9 cellular contexts compared by ENCODE assay signal in genomic region chr11:116791002-116791812, GRCh38. TPM values are rescaled to one million over a fixed set of nuclear protein-coding genes. Genes with fewer than 3 reads are reported as not detected.
DNase-seq lines count a peak whose midpoint lies in the region; ATAC-seq and TF ChIP-seq lines count a peak whose summit lies in the region.
"Had no signal": no experiment of that assay in that cellular context is flagged by ENCODE, and none has a peak within 500 bp of the region (broad histone marks: within the 10 kb centered on the region; RNA-seq: fewer than 3 reads in every experiment).

No MANE protein-coding gene starts in this region.

- H3K79me2 ChIP-seq in DND-41 (ENCODE audit: insufficient read depth, low read length): peaks cover 16% of the 10 kb centered on the region

- no peak overlapping the region for H3K9ac ChIP-seq in DND-41 (ENCODE audit: low read depth, low read length)

- peak overlapping the region; percentile 73 for H2AFZ ChIP-seq in DND-41 (ENCODE audit: low read depth, low read length)

- ATAC-seq in DND-41 (ENCODE audit: insufficient read depth, low read depth) (peak; percentile 75), GM21360 (IDR thresholded peaks at IDR 0.05; ENCODE audit: unreplicated experiment) (no peak)

- peak; percentile 92 for TF ChIP-seq CTCF in DND-41 (IDR thresholded peaks at IDR 0.05; ENCODE audit: borderline replicate concordance, extremely low read depth, low read length, poor library complexity, severe bottlenecking)

- H3K9me3 ChIP-seq in DND-41 (ENCODE audit: insufficient read depth, low read length, severe bottlenecking) (no peaks in the 10 kb centered on the region), SJCRH30 (replicated peaks) (no peaks in the 10 kb centered on the region)

- H3K4me2 ChIP-seq in DND-41 (ENCODE audit: insufficient read depth, low read length): peak overlapping the region; percentile 37; the same call in 1 of the 2 replicates

- H3K27me3 ChIP-seq in DND-41 (ENCODE audit: insufficient read depth, low read length, poor library complexity) (no peaks in the 10 kb centered on the region), SJCRH30 (no peaks in the 10 kb centered on the region)

- peak overlapping the region in 1 of 2 experiments; percentile 29; a peak in 1 of 4 replicates for H3K4me3 ChIP-seq in DND-41 (ENCODE audit: low read depth in 1 of 2, low read length in 2 of 2)
- peak overlapping the region; percentile 26 for H3K4me3 ChIP-seq in SJCRH30

- DNase-seq in DND-41: peak; percentile 77
- peak; percentile 55 to 78 for DNase-seq in Kasumi-1 (lab: John Stamatoyannopoulos, UW)
- peak; percentile 69 to 74 for DNase-seq in SJCRH30
- peak; percentile 43 for DNase-seq in activated gamma-delta T cell (lab: John Stamatoyannopoulos, UW)
- peak; percentile 46 for DNase-seq in foreskin melanocyte
- DNase-seq in occipital lobe (lab: John Stamatoyannopoulos, UW): peak; percentile 47
- DNase-seq in substantia nigra (lab: John Stamatoyannopoulos, UW): peak in 48 of 49 donors; percentile 24 to 89 (median 64)

- H3K27ac ChIP-seq in DND-41 (ENCODE audit: low read length) (no peak overlapping the region), SJCRH30 (no peak overlapping the region), substantia nigra (ENCODE audit: low read depth, low read length, poor library complexity, severe bottlenecking) (no peak overlapping the region)

- H3K4me1 ChIP-seq in DND-41 (ENCODE audit: insufficient read depth, low read length): peaks cover 24% of the 10 kb centered on the region
- peaks cover 8% of the 10 kb centered on the region; the same call in 1 of the 2 replicates for H3K4me1 ChIP-seq in SJCRH30

- H4K20me1 ChIP-seq in DND-41 (ENCODE audit: insufficient read depth, low read length): no peaks in the 10 kb centered on the region

- H3K36me3 ChIP-seq in DND-41 (ENCODE audit: insufficient read depth, low read length): peaks cover 8% of the 10 kb centered on the region
- H3K36me3 ChIP-seq in SJCRH30: no peaks in the 10 kb centered on the region

RNA-seq across cellular contexts. Expression of gene APOA5, which starts 0.5 kb away (rescaled TPM):
- total RNA-seq in SJCRH30 (2014; rRNA removed; shearing (Covaris generic)): not detected in 2 replicates
- not detected for total RNA-seq in occipital lobe
- total RNA-seq: T-helper 1 cell treated with Interleukin-12 subunit alpha and Interleukin-12 subunit beta and Interleukin-4 antibody, amounts not matched to agents 30 ng/mL and 1 ng/mL, for 36 hours had no signal

RNA-seq across cellular contexts. Expression of gene ZPR1, which starts 3.4 kb away (rescaled TPM):
- total RNA-seq in SJCRH30 (2014; rRNA removed; shearing (Covaris generic)): 33.3 and 42.3 TPM in 2 replicates
- total RNA-seq in occipital lobe: 39.6 TPM

RNA-seq across cellular contexts. Expression of gene BUD13, which starts 18.4 kb away (rescaled TPM):
- total RNA-seq in SJCRH30 (2014; rRNA removed; shearing (Covaris generic)): 21.6 and 21.7 TPM in 2 replicates
- 15.4 TPM for total RNA-seq in occipital lobe

RNA-seq across cellular contexts. Expression of gene APOA4, which starts 31.9 kb away (rescaled TPM):
- total RNA-seq in SJCRH30 (2014; rRNA removed; shearing (Covaris generic)): not detected in 2 replicates
- not detected for total RNA-seq in occipital lobe
- total RNA-seq: T-helper 1 cell treated with Interleukin-12 subunit alpha and Interleukin-12 subunit beta and Interleukin-4 antibody, amounts not matched to agents 30 ng/mL and 1 ng/mL, for 36 hours had no signal

RNA-seq across cellular contexts. Expression of gene APOC3, which starts 38.5 kb away (rescaled TPM):
- total RNA-seq in SJCRH30 (2014; rRNA removed; shearing (Covaris generic)): not detected in 2 replicates
- total RNA-seq in occipital lobe: not detected
- total RNA-seq: T-helper 1 cell treated with Interleukin-12 subunit alpha and Interleukin-12 subunit beta and Interleukin-4 antibody, amounts not matched to agents 30 ng/mL and 1 ng/mL, for 36 hours had no signal
